In the genomic region with DNA sequence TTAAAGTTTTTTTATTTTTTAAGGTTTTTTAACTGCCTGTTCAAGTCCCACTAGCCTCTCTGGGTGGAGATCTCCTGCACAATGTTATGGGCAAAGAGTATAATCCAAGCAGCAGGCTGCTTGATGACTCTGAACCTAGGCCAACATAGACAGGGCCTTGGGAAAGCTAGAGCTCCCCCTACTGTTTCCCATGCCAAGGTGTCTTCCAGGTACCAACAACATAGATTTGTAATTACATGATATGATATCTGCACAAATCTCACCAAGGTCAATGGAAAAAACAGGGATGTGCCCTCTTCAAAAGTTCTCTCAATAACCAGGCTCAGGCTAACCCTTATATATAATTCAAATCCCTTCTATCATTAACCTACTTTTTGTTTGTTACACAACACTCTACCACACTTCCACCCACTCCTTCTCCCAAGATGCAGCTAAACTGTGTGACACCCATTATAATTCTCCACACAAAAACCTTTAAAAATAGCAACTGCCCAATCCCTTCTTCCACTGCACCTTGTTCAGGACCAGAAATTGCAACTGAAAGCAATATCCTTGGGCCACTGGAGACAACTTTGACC, we compare ENCODE assay signal across 8 cellular contexts. TPM values are rescaled to one million over a fixed set of nuclear protein-coding genes. Genes with fewer than 3 reads are reported as not detected.
DNase-seq lines count a peak whose midpoint lies in the region; ATAC-seq and TF ChIP-seq lines count a peak whose summit lies in the region.

No MANE protein-coding gene starts in this region.

- ATAC-seq in heart right ventricle (peak in 7 of 8 donors; percentile 55 to 81 (median 70)), GM18873 (IDR thresholded peaks at IDR 0.05; ENCODE audit: low FRiP score, unreplicated experiment) (no peak)

- H3K9me3 ChIP-seq in Caco-2, result no peaks in the 10 kb centered on the region
- no peaks in the 10 kb centered on the region for H3K9me3 ChIP-seq in HEK293 (ENCODE audit: control insufficient read depth, insufficient read depth, low read depth, low read length)
- no peaks in the 10 kb centered on the region for H3K9me3 ChIP-seq in heart right ventricle
- H3K9me3 ChIP-seq in sigmoid colon, result no peaks in the 10 kb centered on the region

- TF ChIP-seq CTCF in Caco-2 (IDR thresholded peaks at IDR 0.05; ENCODE audit: insufficient read depth in 1 of 2, low read depth in 1 of 2, low read length in 1 of 2, severe bottlenecking in 1 of 2, unreplicated experiment in 1 of 2), result peak; percentile 45 to 76
- TF ChIP-seq CTCF in HEK293 (tag by site-specific recombination; IDR thresholded peaks at IDR 0.05), result no peak
- peak; percentile 46 to 82 (median 64) for TF ChIP-seq CTCF in heart right ventricle (IDR thresholded peaks at IDR 0.05)
- peak in 3 of 4 experiments; percentile 19 to 55 (median 33) for TF ChIP-seq CTCF in sigmoid colon (IDR thresholded peaks at IDR 0.05)

- no peaks in the 10 kb centered on the region for H3K4me1 Mint-ChIP-seq in Caco-2 (ENCODE audit: low read depth, unreplicated experiment)
- H3K4me1 Mint-ChIP-seq in activated naive CD4-positive, alpha-beta T cell treated with anti-CD3 and anti-CD28 coated beads, Interleukin-2, amount 10 ng/mL, durations not matched to agents 7 days and 5 days, result no peaks in the 10 kb centered on the region

- intact Hi-C loops in Caco-2 (cut with micrococcal nuclease; ENCODE audit: unreplicated experiment) (loop anchor here (1.0 kb wide), 1 partner anchor 44 kb away; a partner anchor contains a TSS), heart right ventricle (cut with DNase I) (loop anchor here in 3 of 10 donors (2.0 to 10.0 kb wide), 4 partner anchors 38 to 1090 kb away; a partner anchor contains a TSS), sigmoid colon (cut with DNase I) (loop anchor here (2.0 kb wide), 1 partner anchor 818 kb away; a partner anchor contains a TSS), posterior vena cava (cut with DNase I) (no loop called here)

- H3K4me1 ChIP-seq in Caco-2, result no peaks in the 10 kb centered on the region
- H3K4me1 ChIP-seq in HEK293 (ENCODE audit: control insufficient read depth, insufficient read depth, low read length), result no peaks in the 10 kb centered on the region
- H3K4me1 ChIP-seq in heart right ventricle, result peaks cover 0 to 6% (median 0%) of the 10 kb centered on the region in 9 donors
- H3K4me1 ChIP-seq in sigmoid colon, result peaks cover 0 to 4% (median 0%) of the 10 kb centered on the region in 4 donors

- H3K4me3 Mint-ChIP-seq in Caco-2 (ENCODE audit: unreplicated experiment), result no peak overlapping the region
- H3K4me3 Mint-ChIP-seq in activated naive CD4-positive, alpha-beta T cell treated with anti-CD3 and anti-CD28 coated beads, Interleukin-2, amount 10 ng/mL, durations not matched to agents 7 days and 5 days, result no peak overlapping the region

- no peak overlapping the region for H3K4me3 ChIP-seq in Caco-2 (ENCODE audit: low read depth, low read length)
- no peak overlapping the region for H3K4me3 ChIP-seq in HEK293 (ENCODE audit: low read depth, low read length)
- H3K4me3 ChIP-seq in heart right ventricle, result no peak overlapping the region
- H3K4me3 ChIP-seq in sigmoid colon, result no peak overlapping the region

- no peak overlapping the region for H3K27ac Mint-ChIP-seq in Caco-2 (ENCODE audit: unreplicated experiment)
- no peak overlapping the region for H3K27ac Mint-ChIP-seq in activated naive CD4-positive, alpha-beta T cell treated with anti-CD3 and anti-CD28 coated beads, Interleukin-2, amount 10 ng/mL, durations not matched to agents 7 days and 5 days

- H3K9me3 Mint-ChIP-seq in Caco-2 (ENCODE audit: unreplicated experiment), result no peaks in the 10 kb centered on the region
- no peaks in the 10 kb centered on the region for H3K9me3 Mint-ChIP-seq in activated naive CD4-positive, alpha-beta T cell treated with anti-CD3 and anti-CD28 coated beads, Interleukin-2, amount 10 ng/mL, durations not matched to agents 7 days and 5 days

- peak; percentile 46 to 48 for DNase-seq in Caco-2
- peak; percentile 26 to 47 for DNase-seq in NOMO-1 (lab: John Stamatoyannopoulos, UW; ENCODE audit: unreplicated experiment in 2 of 2)
- peak; percentile 68 for DNase-seq in activated naive CD4-positive, alpha-beta T cell treated with anti-CD3 and anti-CD28 coated beads, Interleukin-2, amount 10 ng/mL, durations not matched to agents 7 days and 5 days
- peak in 1 of 2 donors; percentile 37 for DNase-seq in heart right ventricle
- no peak for DNase-seq in sigmoid colon
- no peak for DNase-seq in posterior vena cava (ENCODE audit: low spot score)

- no peaks in the 10 kb centered on the region for H3K27me3 Mint-ChIP-seq in Caco-2 (ENCODE audit: insufficient read depth, unreplicated experiment)
- H3K27me3 Mint-ChIP-seq in activated naive CD4-positive, alpha-beta T cell treated with anti-CD3 and anti-CD28 coated beads, Interleukin-2, amount 10 ng/mL, durations not matched to agents 7 days and 5 days, result no peaks in the 10 kb centered on the region

- H3K27me3 ChIP-seq in Caco-2 (replicated peaks; ENCODE audit: control insufficient read depth, insufficient read depth, low read length), result no peaks in the 10 kb centered on the region
- H3K27me3 ChIP-seq in heart right ventricle, result no peaks in the 10 kb centered on the region
- no peaks in the 10 kb centered on the region for H3K27me3 ChIP-seq in sigmoid colon

- TF ChIP-seq EP300 in sigmoid colon (IDR thresholded peaks at IDR 0.05), result no peak

- no peak overlapping the region for H3K27ac ChIP-seq in HEK293 (ENCODE audit: extremely low read depth, low read depth, low read length)
- H3K27ac ChIP-seq in heart right ventricle, result no peak overlapping the region
- H3K27ac ChIP-seq in sigmoid colon, result no peak overlapping the region

- POLR2A ChIA-PET in Caco-2 (lab: Charles Lee) (no interaction called here), HEK293 (lab: Yijun Ruan, JAX) (no interaction called here)

- no TSS peak for BruUV-seq in Caco-2 (replicated peaks; lab: Mats Ljungman, UMichigan)

- H3K36me3 Mint-ChIP-seq in Caco-2 (ENCODE audit: insufficient read depth, unreplicated experiment), result peaks cover 31% of the 10 kb centered on the region
- H3K36me3 Mint-ChIP-seq in activated naive CD4-positive, alpha-beta T cell treated with anti-CD3 and anti-CD28 coated beads, Interleukin-2, amount 10 ng/mL, durations not matched to agents 7 days and 5 days, result peaks cover 30% of the 10 kb centered on the region

- TF ChIP-seq POLR2A in sigmoid colon (IDR thresholded peaks at IDR 0.05), result no peak

- H3K36me3 ChIP-seq in Caco-2 (ENCODE audit: control insufficient read depth, insufficient read depth, low read length), result no peaks in the 10 kb centered on the region
- H3K36me3 ChIP-seq in HEK293 (ENCODE audit: control insufficient read depth in 2 of 2, insufficient read depth in 1 of 2, low read length in 2 of 2), result peaks cover 11 to 26% of the 10 kb centered on the region in 2 experiments; a peak in 2 of 3 replicates
- peaks cover 0 to 90% (median 8%) of the 10 kb centered on the region in 9 donors for H3K36me3 ChIP-seq in heart right ventricle
- H3K36me3 ChIP-seq in sigmoid colon, result peaks cover 3 to 50% (median 16%) of the 10 kb centered on the region in 4 donors

- CTCF ChIA-PET in Caco-2 (lab: Charles Lee) (interaction anchor here (0.6 to 1.0 kb wide), 3 partner anchors 34 to 248 kb away, joined by 3 to 4 read pairs (median 3); no protein-coding TSS in a partner anchor), HEK293 (lab: Yijun Ruan, JAX) (interaction anchor here (0.6 to 2.2 kb wide), 17 partner anchors 9 to 819 kb away, joined by 3 to 12 read pairs (median 6); no protein-coding TSS in a partner anchor)
- CTCF ChIA-PET in activated naive CD4-positive, alpha-beta T cell treated with anti-CD3 and anti-CD28 coated beads, Interleukin-2, amount 10 ng/mL, durations not matched to agents 7 days and 5 days (lab: Charles Lee), result interaction anchor here (1.0 to 2.9 kb wide), 10 partner anchors 9 to 247 kb away, joined by 3 to 26 read pairs (median 6); no protein-coding TSS in a partner anchor

TF ChIP-seq in HEK293, 187 proteins besides CTCF, POLR2A, EP300 and RAD21:
- TF ChIP-seq ZNF664 (tag by site-specific recombination; IDR thresholded peaks at IDR 0.05) (no peak), ZNF660 (tag by site-specific recombination; IDR thresholded peaks at IDR 0.05) (0 out of 2 replicates have a peak, but pooled peaks have one; percentile 10), ZNF654 (tag by site-specific recombination; IDR thresholded peaks at IDR 0.05; ENCODE audit: low read depth) (peak; percentile 39)

RNA-seq across cellular contexts. Expression of a gene that starts 43.8 kb away (rescaled TPM):
- total RNA-seq in Caco-2 (2022) (32.3 and 33.7 TPM in 2 replicates), heart right ventricle (10 to 100 TPM; 11.3 to 17.1 (median 13.7) TPM), sigmoid colon (10 to 100 TPM; 18.9 to 29.5 (median 23.9) TPM), posterior vena cava (10 to 100 TPM; 20.2 to 22.7 TPM)
- polyA plus RNA-seq in heart right ventricle (10 to 100 TPM in 1 of 2 donors, 1 to 10 TPM in 1; 3.6 to 10.4 TPM), sigmoid colon (10 to 100 TPM in 2 of 3 donors, 1 to 10 TPM in 1; 9.6 to 19.5 (median 11.6) TPM)

RNA-seq across cellular contexts. Expression of a gene that starts 49.7 kb away (rescaled TPM):
- total RNA-seq in Caco-2 (2022) (94.5 and 102 TPM in 2 replicates), heart right ventricle (10 to 100 TPM; 33.8 to 82.3 (median 45.1) TPM), sigmoid colon (10 to 100 TPM; 12.2 to 26.2 (median 20.5) TPM), posterior vena cava (10 to 100 TPM; 72.6 to 79.2 TPM)
- polyA plus RNA-seq in heart right ventricle (100 to 1,000 TPM in 1 of 2 donors, 10 to 100 TPM in 1; 19.1 to 150 TPM), sigmoid colon (100 to 1,000 TPM in 1 of 3 donors, 10 to 100 TPM in 2; 16.8 to 138 (median 28.2) TPM)

Comparison
In these comparisons a context has a peak if more than half of its experiments do, and no peak if none do; other contexts are left out.
1. DNase-seq: peak in Caco-2 (2 of 2), NOMO-1 (2 of 2) and activated naive CD4-positive, alpha-beta T cell treated with anti-CD3 and anti-CD28 coated beads, Interleukin-2, amount 10 ng/mL, durations not matched to agents 7 days and 5 days (single experiment); none in sigmoid colon (single experiment) and posterior vena cava (single experiment).
2. intact Hi-C loops: an anchor here in Caco-2 (1.0 kb wide) and sigmoid colon (2.0 kb wide); none called in posterior vena cava.